27 cellular contexts compared by ENCODE assay signal in genomic region chr1:61482170-61482569, GRCh38.
"Had no signal": no experiment of that assay in that cellular context is flagged by ENCODE, and none has a peak within 500 bp of the region (broad histone marks: within the 10 kb centered on the region; RNA-seq: fewer than 3 reads in every experiment).

No MANE protein-coding gene starts in this region.

- H3K4me3 Mint-ChIP-seq: activated B cell treated with CpG ODN at 0.5 μM for 24 hours; activated naive CD8-positive, alpha-beta T cell treated with anti-CD3 and anti-CD28 coated beads for 36 hours; activated T-cell treated with anti-CD3 and anti-CD28 coated beads, Interleukin-2, amount 50 U/mL, for 4 hours; effector memory CD8-positive, alpha-beta T cell; immature natural killer cell; mesothelial cell of epicardium; natural killer cell treated with Interleukin-12 subunit alpha and Interleukin-12 subunit beta and Interleukin-15 and Interleukin-18, amount 100 ng/mL, for 72 hours; T-helper 1 cell treated with Interleukin-12 subunit alpha and Interleukin-12 subunit beta and Interleukin-4 antibody, amounts not matched to agents 30 μg/mL and 1 μg/mL, for 36 hours had no signal

- DNase-seq: activated B cell treated with CpG ODN at 0.5 μM for 24 hours; activated CD4-positive, alpha-beta T cell treated with anti-CD3 and anti-CD28 coated beads for 4 hours; activated CD4-positive, alpha-beta T cell treated with anti-CD3 and anti-CD28 coated beads, Interleukin-2, amount 50 U/mL, for 48 hours; activated CD8-positive, alpha-beta memory T cell treated with anti-CD3 and anti-CD28 coated beads, Interleukin-2, amount 50 U/mL, for 48 hours; activated naive CD4-positive, alpha-beta T cell treated with Interleukin-2 at 50 U/mL for 16 hours; activated naive CD8-positive, alpha-beta T cell treated with anti-CD3 and anti-CD28 coated beads for 36 hours; activated T-cell treated with anti-CD3 and anti-CD28 coated beads, Interleukin-2, amount 50 U/mL, for 4 hours; colonic mucosa; dorsolateral prefrontal cortex; effector memory CD8-positive, alpha-beta T cell; foreskin melanocyte; immature natural killer cell; left lung; pancreas; psoas muscle; stimulated activated CD4-positive, alpha-beta T cell treated with anti-CD3 and anti-CD28 coated beads, Interleukin-12 subunit alpha, Interleukin-12 subunit beta, amount 100 ng/mL, for 4 hours; stimulated activated CD4-positive, alpha-beta T cell treated with anti-CD3 and anti-CD28 coated beads, Interleukin-4, amount 100 ng/mL, for 4 hours; stimulated activated naive CD8-positive, alpha-beta T cell treated with anti-CD3 and anti-CD28 coated beads, Interleukin-15, Interleukin-2, amounts not matched to agents 100 U/mL and 50 U/mL, for 24 hours; T1000; upper lobe of left lung had no signal

- H3K4me1 Mint-ChIP-seq: activated B cell treated with CpG ODN at 0.5 μM for 24 hours; activated naive CD8-positive, alpha-beta T cell treated with anti-CD3 and anti-CD28 coated beads for 36 hours; immature natural killer cell had no signal

- ATAC-seq: activated T-cell treated with anti-CD3 and anti-CD28 coated beads, Interleukin-2, amount 50 U/mL, for 4 hours; effector memory CD8-positive, alpha-beta T cell; left lung; natural killer cell treated with Interleukin-12 subunit alpha and Interleukin-12 subunit beta and Interleukin-15 and Interleukin-18, amount 100 ng/mL, for 72 hours; pancreas; psoas muscle; stimulated activated naive CD8-positive, alpha-beta T cell treated with anti-CD3 and anti-CD28 coated beads, Interleukin-15, Interleukin-2, amounts not matched to agents 100 U/mL and 50 U/mL, for 24 hours had no signal

- H3K36me3 Mint-ChIP-seq: activated naive CD8-positive, alpha-beta T cell treated with anti-CD3 and anti-CD28 coated beads for 36 hours; immature natural killer cell; mesothelial cell of epicardium; natural killer cell treated with Interleukin-12 subunit alpha and Interleukin-12 subunit beta and Interleukin-15 and Interleukin-18, amount 100 ng/mL, for 72 hours had no signal

- FAIRE-seq: bronchial epithelial cell, endothelial cell of umbilical vein, pancreas had no signal

- H3K4me3 ChIP-seq: colonic mucosa, dorsolateral prefrontal cortex, left lung, pancreas, psoas muscle, right atrium auricular region, upper lobe of left lung had no signal

- H3K9me3 Mint-ChIP-seq: activated B cell treated with CpG ODN at 0.5 μM for 24 hours; activated naive CD8-positive, alpha-beta T cell treated with anti-CD3 and anti-CD28 coated beads for 36 hours; activated T-cell treated with anti-CD3 and anti-CD28 coated beads, Interleukin-2, amount 50 U/mL, for 4 hours; activated T-helper 2 cell treated with anti-CD3 and anti-CD28 coated beads, Interferon-gamma antibody, Interleukin-2, Interleukin-4, amounts not matched to agents 10 μg/mL and 5 μg/mL and 100 μg/mL, durations not matched to agents 14 hours and 24 hours and 36 hours; effector memory CD8-positive, alpha-beta T cell; immature natural killer cell; natural killer cell treated with Interleukin-12 subunit alpha and Interleukin-12 subunit beta and Interleukin-15 and Interleukin-18, amount 100 ng/mL, for 72 hours; T-helper 1 cell treated with Interleukin-12 subunit alpha and Interleukin-12 subunit beta and Interleukin-4 antibody, amounts not matched to agents 30 μg/mL and 1 μg/mL, for 36 hours had no signal

- H3K27me3 ChIP-seq: colonic mucosa, left lung, pancreas, right atrium auricular region, upper lobe of left lung had no signal

- H3K4me1 ChIP-seq: colonic mucosa, left lung, pancreas, psoas muscle, right atrium auricular region, upper lobe of left lung had no signal

- H3K27ac ChIP-seq: colonic mucosa, dorsolateral prefrontal cortex, left lung, pancreas, psoas muscle, right atrium auricular region, upper lobe of left lung had no signal

- H3K9me3 ChIP-seq: colonic mucosa, left lung, pancreas, psoas muscle, right atrium auricular region, upper lobe of left lung had no signal

- H3K36me3 ChIP-seq: colonic mucosa, left lung, pancreas, right atrium auricular region, upper lobe of left lung had no signal

- H3K27ac Mint-ChIP-seq: activated B cell treated with CpG ODN at 0.5 μM for 24 hours; activated naive CD8-positive, alpha-beta T cell treated with anti-CD3 and anti-CD28 coated beads for 36 hours; activated T-helper 2 cell treated with anti-CD3 and anti-CD28 coated beads, Interferon-gamma antibody, Interleukin-2, Interleukin-4, amounts not matched to agents 10 μg/mL and 5 μg/mL and 100 μg/mL, durations not matched to agents 14 hours and 24 hours and 36 hours; effector memory CD8-positive, alpha-beta T cell; immature natural killer cell; mesothelial cell of epicardium; natural killer cell treated with Interleukin-12 subunit alpha and Interleukin-12 subunit beta and Interleukin-15 and Interleukin-18, amount 100 ng/mL, for 72 hours; T-helper 1 cell treated with Interleukin-12 subunit alpha and Interleukin-12 subunit beta and Interleukin-4 antibody, amounts not matched to agents 30 μg/mL and 1 μg/mL, for 36 hours had no signal
